1 cellular context compared by ENCODE assay signal in genomic region chr9:82466616-82467251, GRCh38.
TF ChIP-seq lines count a peak whose summit lies in the region.

No MANE protein-coding gene starts in this region.

TF ChIP-seq in GM12878, 131 proteins besides CTCF, POLR2A, EP300 and RAD21 (continued from another document):
- TF ChIP-seq CBX3 (IDR thresholded peaks at IDR 0.05; ENCODE audit: borderline replicate concordance, low read depth) (no peak), YY1 (IDR thresholded peaks at IDR 0.05; ENCODE audit: low read depth, low read length) (no peak), MLLT1 (IDR thresholded peaks at IDR 0.05) (no peak), POU2F2 (IDR thresholded peaks at IDR 0.05; ENCODE audit: borderline replicate concordance, low read depth, low read length) (no peak)
TF ChIP-seq in GM12878: peak in this region for 0.
